8 cellular contexts compared by ENCODE assay signal in the genomic region with DNA sequence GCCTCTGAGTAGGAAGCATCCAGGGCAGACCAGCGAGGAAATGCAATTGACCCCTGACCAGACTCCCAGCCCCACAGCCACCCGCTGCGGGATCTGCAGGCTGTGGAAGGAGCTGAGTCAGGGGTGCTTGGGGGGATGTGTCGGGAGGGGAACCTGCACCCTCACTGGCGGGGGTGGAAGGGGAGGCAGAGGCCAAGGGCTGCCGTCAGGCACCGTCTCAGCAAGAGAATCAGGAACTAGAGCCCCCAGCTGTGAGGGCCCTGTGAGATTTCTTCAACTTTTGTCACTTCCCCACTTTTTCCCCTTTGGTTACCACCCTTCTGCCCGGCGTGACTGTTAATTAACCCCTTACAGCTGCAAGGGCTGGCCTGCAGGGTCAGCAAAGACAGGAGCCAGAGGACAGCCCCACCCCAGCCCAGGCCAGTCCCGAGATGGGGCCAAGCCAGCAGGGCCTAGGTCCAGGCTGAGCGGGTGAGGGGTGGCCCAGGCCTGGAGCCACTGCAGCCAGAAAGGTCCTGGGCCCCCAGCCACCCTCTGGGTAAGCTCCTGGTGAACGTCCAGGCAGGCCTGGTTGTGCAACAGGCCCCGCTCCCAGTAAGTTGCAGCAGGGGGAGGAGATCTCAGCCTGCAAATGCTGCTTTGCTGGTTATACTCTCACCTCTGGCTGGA.
DNase-seq lines count a peak whose midpoint lies in the region; ATAC-seq and TF ChIP-seq lines count a peak whose summit lies in the region.

No MANE protein-coding gene starts in this region.

- ATAC-seq in IMR-90 (ENCODE audit: low read depth) (peak; percentile 81), left colon (peak; percentile 13), HG02870 (IDR thresholded peaks at IDR 0.05; ENCODE audit: unreplicated experiment) (no peak), HG02588 (IDR thresholded peaks at IDR 0.05; ENCODE audit: unreplicated experiment) (no peak), GM18505 (IDR thresholded peaks at IDR 0.05; ENCODE audit: unreplicated experiment) (no peak)

- no TSS peak for BruUV-seq in IMR-90 (replicated peaks; lab: Mats Ljungman, UMichigan)

- H3K9me3 ChIP-seq in IMR-90 (ENCODE audit: control insufficient read depth, insufficient read depth, low read length) (peaks cover 5% of the 10 kb centered on the region), spleen (peaks cover 0 to 25% (median 18%) of the 10 kb centered on the region in 8 donors)

- no peak overlapping the region for H3K14ac ChIP-seq in IMR-90 (replicated peaks; ENCODE audit: low read depth, low read length)

- DNase-seq in IMR-90 = peak; percentile 33
- DNase-seq in astrocyte of the spinal cord (ENCODE audit: low read depth, low spot score) = peak; percentile 34
- peak; percentile 46 to 68 for DNase-seq in left colon
- peak; percentile 91 for DNase-seq in spleen
- DNase-seq in NK-92 treated with Interleukin-12 subunit alpha and Interleukin-12 subunit beta, amount 100 ng/mL, for 24 hours (lab: John Stamatoyannopoulos, UW) = no peak

- no peaks in the 10 kb centered on the region for H4K20me1 ChIP-seq in IMR-90 (ENCODE audit: insufficient read depth, low read length)

- H4K8ac ChIP-seq in IMR-90 (ENCODE audit: low read depth in 2 of 2, low read length in 2 of 2) = no peak overlapping the region

- H3K4me3 ChIP-seq in IMR-90 (ENCODE audit: insufficient read depth, low read depth, low read length) (no peak overlapping the region), astrocyte of the spinal cord (ENCODE audit: low read depth, low read length) (no peak overlapping the region), spleen (peak overlapping the region in 1 of 8 donors; percentile 19)

- CTCF ChIA-PET in IMR-90 (lab: Yijun Ruan, JAX) = interaction anchor here (0.6 kb wide), 1 partner anchor 37 kb away, joined by 3 read pairs; no protein-coding TSS in a partner anchor

- H2BK5ac ChIP-seq in IMR-90 (ENCODE audit: low read depth, low read length, poor library complexity, severe bottlenecking) = no peak overlapping the region

- H4K5ac ChIP-seq in IMR-90 (ENCODE audit: low read depth, low read length) = no peak overlapping the region; the same call in 1 of the 2 replicates

- no peak overlapping the region for H3K4me2 ChIP-seq in IMR-90 (ENCODE audit: low read depth, low read length)

- peaks cover 12% of the 10 kb centered on the region; the same call in 1 of the 2 replicates for H3K4me1 ChIP-seq in IMR-90 (ENCODE audit: control insufficient read depth, insufficient read depth, low read length)
- peaks cover 22 to 63% (median 54%) of the 10 kb centered on the region in 6 donors for H3K4me1 ChIP-seq in spleen

- no peak for TF ChIP-seq CTCF in IMR-90 (conservative IDR thresholded peaks at IDR 0.05; ENCODE audit: low read depth, low read length)
- no peak for TF ChIP-seq CTCF in astrocyte of the spinal cord (IDR thresholded peaks at IDR 0.05; ENCODE audit: low read depth, low read length)
- no peak for TF ChIP-seq CTCF in spleen (IDR thresholded peaks at IDR 0.05 in 8 of 11, conservative IDR thresholded peaks at IDR 0.05 in 3 of 11)

- no peaks in the 10 kb centered on the region for H3K36me3 ChIP-seq in IMR-90 (ENCODE audit: control insufficient read depth, insufficient read depth, low read length)
- no peaks in the 10 kb centered on the region for H3K36me3 ChIP-seq in spleen

- intact Hi-C loops in IMR-90 (cut with micrococcal nuclease) = no loop called here
- intact Hi-C loops in left colon (cut with DNase I, micrococcal nuclease) = no loop called here
- intact Hi-C loops in spleen (cut with DNase I; ENCODE audit: low total_unique reads) = no loop called here

- POLR2A ChIA-PET in IMR-90 (lab: Charles Lee; ENCODE audit: unreplicated experiment) = no interaction called here

- H2BK15ac ChIP-seq in IMR-90 (ENCODE audit: low read depth, low read length) = no peak overlapping the region

- H2AK5ac ChIP-seq in IMR-90 (ENCODE audit: low read depth, low read length) = no peak overlapping the region

- H3K23ac ChIP-seq in IMR-90 (ENCODE audit: low read depth, low read length) = no peak overlapping the region

- no peak overlapping the region for H2AK9ac ChIP-seq in IMR-90 (replicated peaks; ENCODE audit: low read depth, low read length, poor library complexity)

- no peak overlapping the region for H3K4ac ChIP-seq in IMR-90 (ENCODE audit: low read depth, low read length)

- no peaks in the 10 kb centered on the region for H3K9me1 ChIP-seq in IMR-90 (ENCODE audit: insufficient read depth, low read length)

- no peaks in the 10 kb centered on the region for H3K79me1 ChIP-seq in IMR-90 (ENCODE audit: low read depth in 1 of 2, low read length in 2 of 2)

- no peak overlapping the region for H2BK20ac ChIP-seq in IMR-90 (ENCODE audit: low read depth, low read length)

- no peak overlapping the region for H3K56ac ChIP-seq in IMR-90 (ENCODE audit: extremely low read depth, insufficient read depth, low read length)

- TF ChIP-seq POLR2A in IMR-90 (IDR thresholded peaks at IDR 0.05; ENCODE audit: low read depth, low read length) (no peak), spleen (IDR thresholded peaks at IDR 0.05) (no peak), GM18505 (IDR thresholded peaks at IDR 0.05; ENCODE audit: borderline replicate concordance, extremely low read depth, insufficient read depth, insufficient read length) (no peak)

- H2BK120ac ChIP-seq in IMR-90 (ENCODE audit: low read depth, low read length) = no peak overlapping the region

- H3K9ac ChIP-seq in IMR-90 (ENCODE audit: low read depth, low read length) = no peak overlapping the region

- peak overlapping the region; percentile 9 for H2AFZ ChIP-seq in IMR-90 (replicated peaks; ENCODE audit: low read length, poor library complexity)

- 0 out of 2 replicates have a peak overlapping the region, but pooled peaks have one; percentile 12 for H4K91ac ChIP-seq in IMR-90 (ENCODE audit: insufficient read depth, low read depth, low read length)

- in situ Hi-C loops in IMR-90 (cut with MboI; ENCODE audit: low sequenced_read_pairs) (no loop called here), astrocyte of the spinal cord (cut with HindIII; ENCODE audit: low sequenced_read_pairs) (no loop called here)

- H3K18ac ChIP-seq in IMR-90 (ENCODE audit: low read depth, low read length) = no peak overlapping the region

- H3K27me3 ChIP-seq in IMR-90 (ENCODE audit: control insufficient read depth, insufficient read depth, low read length) (no peaks in the 10 kb centered on the region), spleen (replicated peaks in 1 of 7) (peaks cover 0 to 46% (median 0%) of the 10 kb centered on the region in 7 donors)

- no peak for TF ChIP-seq RAD21 in IMR-90 (IDR thresholded peaks at IDR 0.05; ENCODE audit: low read length)

- WGBS in IMR-90 (ENCODE audit: extremely low coverage in 2 of 2, insufficient read length in 1 of 2), 2 experiments = 65% methylated on average over 2 of the region's 13 CpGs; no CpG with 5 or more reads in 1 of the 2 experiments
- WGBS in spleen, 5 donors = 19 to 45% (median 26%) methylated on average over 8 to 13 of the region's 13 CpGs

- no peak overlapping the region for H3K27ac ChIP-seq in IMR-90 (ENCODE audit: insufficient read depth, low read length)
- H3K27ac ChIP-seq in spleen = peak overlapping the region; percentile 66 to 83 (median 72)

- dilution Hi-C loops in IMR-90 (cut with HindIII; ENCODE audit: low sequenced_read_pairs, unreplicated experiment) = no loop called here

TF ChIP-seq in IMR-90, 13 proteins besides CTCF, POLR2A, EP300 and RAD21:
- TF ChIP-seq RCOR1 (IDR thresholded peaks at IDR 0.05; ENCODE audit: insufficient replicate concordance, low read length) (no peak), MXI1 (IDR thresholded peaks at IDR 0.05; ENCODE audit: borderline replicate concordance, low read depth, low read length) (no peak), CEBPB (IDR thresholded peaks at IDR 0.05; ENCODE audit: low read depth, low read length) (peak; percentile 86)
- TF ChIP-seq, protein P1, sequence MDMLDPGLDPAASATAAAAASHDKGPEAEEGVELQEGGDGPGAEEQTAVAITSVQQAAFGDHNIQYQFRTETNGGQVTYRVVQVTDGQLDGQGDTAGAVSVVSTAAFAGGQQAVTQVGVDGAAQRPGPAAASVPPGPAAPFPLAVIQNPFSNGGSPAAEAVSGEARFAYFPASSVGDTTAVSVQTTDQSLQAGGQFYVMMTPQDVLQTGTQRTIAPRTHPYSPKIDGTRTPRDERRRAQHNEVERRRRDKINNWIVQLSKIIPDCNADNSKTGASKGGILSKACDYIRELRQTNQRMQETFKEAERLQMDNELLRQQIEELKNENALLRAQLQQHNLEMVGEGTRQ (IDR thresholded peaks at IDR 0.05; ENCODE audit: low read depth, low read length) = no peak

Comparison
In these comparisons a context has a peak if more than half of its experiments do, and no peak if none do; other contexts are left out.
1. ATAC-seq: peak in IMR-90 (single experiment) and left colon (single experiment); none in HG02870 (single experiment), HG02588 (single experiment) and GM18505 (single experiment).